ENCODE assay signal across 9 cellular contexts in genomic region chr13:99275093-99275469, GRCh38. TPM values are rescaled to one million over a fixed set of nuclear protein-coding genes. Genes with fewer than 3 reads are reported as not detected.
A peak's percentile ranks its signal among the peaks of the same experiment; 100 is the strongest.
DNase-seq lines count a peak whose midpoint lies in the region; ATAC-seq and TF ChIP-seq lines count a peak whose summit lies in the region.
"Had no signal": no experiment of that assay in that cellular context is flagged by ENCODE, and none has a peak within 500 bp of the region (broad histone marks: within the 10 kb centered on the region; RNA-seq: fewer than 3 reads in every experiment).

No MANE protein-coding gene starts in this region.

- no peak for TF ChIP-seq CTCF in type B pancreatic cell (conservative IDR thresholded peaks at IDR 0.05)

- ATAC-seq in HG03432 (IDR thresholded peaks at IDR 0.05; ENCODE audit: unreplicated experiment) (peak; percentile 52), HG02588 (IDR thresholded peaks at IDR 0.05; ENCODE audit: unreplicated experiment) (no peak)

- no peaks in the 10 kb centered on the region for H3K27me3 Mint-ChIP-seq in activated naive CD4-positive, alpha-beta T cell treated with anti-CD3 and anti-CD28 coated beads, Interleukin-2, amount 50 U/mL, for 24 hours
- no peaks in the 10 kb centered on the region for H3K27me3 Mint-ChIP-seq in type B pancreatic cell

- H3K4me3 Mint-ChIP-seq in activated naive CD4-positive, alpha-beta T cell treated with anti-CD3 and anti-CD28 coated beads, Interleukin-2, amount 50 U/mL, for 24 hours = peak overlapping the region; percentile 48
- no peak overlapping the region for H3K4me3 Mint-ChIP-seq in type B pancreatic cell

- H3K27ac Mint-ChIP-seq in activated naive CD4-positive, alpha-beta T cell treated with anti-CD3 and anti-CD28 coated beads, Interleukin-2, amount 50 U/mL, for 24 hours = peak overlapping the region; percentile 61
- no peak overlapping the region for H3K27ac Mint-ChIP-seq in type B pancreatic cell

- DNase-seq in ELR (ENCODE audit: low read depth) (peak; percentile 79), myocyte (ENCODE audit: low read depth) (peak; percentile 65), type B pancreatic cell (ENCODE audit: extremely low spot score, unreplicated experiment) (no peak), NCI-H2029 treated with DMSO at 0.1 percent for 48 hours (lab: John Stamatoyannopoulos, UW) (no peak), NCI-H2081 treated with DMSO at 0.1 percent for 48 hours (lab: John Stamatoyannopoulos, UW) (no peak)
- DNase-seq: NCI-H2171 had no signal

- peaks cover 16% of the 10 kb centered on the region for H3K36me3 Mint-ChIP-seq in activated naive CD4-positive, alpha-beta T cell treated with anti-CD3 and anti-CD28 coated beads, Interleukin-2, amount 50 U/mL, for 24 hours
- peaks cover 18% of the 10 kb centered on the region for H3K36me3 Mint-ChIP-seq in type B pancreatic cell

- H3K9me3 Mint-ChIP-seq in activated naive CD4-positive, alpha-beta T cell treated with anti-CD3 and anti-CD28 coated beads, Interleukin-2, amount 50 U/mL, for 24 hours = no peaks in the 10 kb centered on the region
- no peaks in the 10 kb centered on the region for H3K9me3 Mint-ChIP-seq in type B pancreatic cell

- H3K4me1 Mint-ChIP-seq in activated naive CD4-positive, alpha-beta T cell treated with anti-CD3 and anti-CD28 coated beads, Interleukin-2, amount 50 U/mL, for 24 hours = peaks cover 96% of the 10 kb centered on the region
- peaks cover 2% of the 10 kb centered on the region for H3K4me1 Mint-ChIP-seq in type B pancreatic cell (ENCODE audit: unreplicated experiment)

RNA-seq across cellular contexts. Expression of gene GPR18, which starts 16.9 kb away (rescaled TPM):
- total RNA-seq in myocyte = not detected in 2 replicates
- 0.33 TPM for polyA plus RNA-seq in myocyte (2012)
- not detected in 2 replicates for total RNA-seq in type B pancreatic cell (ENCODE audit: low replicate concordance)

RNA-seq across cellular contexts. Expression of gene GPR183, which starts 32.1 kb away (rescaled TPM):
- total RNA-seq in myocyte (0.32 TPM in 1 of 2 replicates, not detected in the other), type B pancreatic cell (ENCODE audit: low replicate concordance) (not detected in 2 replicates)
- polyA plus RNA-seq in myocyte (2012) = 0.19 TPM

Comparison
In these comparisons a context has a peak if more than half of its experiments do, and no peak if none do; other contexts are left out.
1. DNase-seq: peak in ELR (single experiment) and myocyte (single experiment); none in type B pancreatic cell (single experiment), NCI-H2029 treated with DMSO at 0.1 percent for 48 hours (single experiment) and NCI-H2081 treated with DMSO at 0.1 percent for 48 hours (single experiment).